Comparison of ENCODE assay signal across 1 cellular context in the genomic region with DNA sequence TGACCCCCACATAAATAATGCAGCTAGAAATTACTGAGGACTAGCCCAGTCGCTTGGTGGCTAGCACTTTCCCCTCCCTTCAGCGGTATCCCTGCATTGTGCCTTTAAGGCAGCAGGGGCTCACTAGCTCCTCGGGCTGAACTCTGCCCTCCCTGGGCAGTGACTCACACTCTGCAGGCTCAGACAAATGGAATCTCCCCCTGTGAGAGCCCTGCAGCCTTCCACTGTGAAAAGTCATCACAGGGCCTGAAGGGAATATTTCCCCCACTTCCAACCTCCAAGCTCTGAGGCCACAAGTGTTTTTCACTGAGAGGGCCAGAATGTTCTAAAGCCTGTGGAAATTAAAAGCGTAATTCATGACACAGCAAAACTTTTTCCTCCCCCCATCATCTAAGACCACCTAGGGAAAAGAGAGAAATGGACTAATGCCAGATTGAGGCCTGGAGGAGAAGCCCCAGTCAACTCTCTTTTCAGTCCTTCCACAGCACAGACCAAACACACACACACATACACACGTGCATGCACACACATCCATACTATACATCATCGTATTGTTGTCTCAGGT.
TF ChIP-seq lines count a peak whose summit lies in the region.

No MANE protein-coding gene starts in this region.

TF ChIP-seq in GM12878, 131 proteins besides CTCF, POLR2A, EP300 and RAD21 (continued from another document):
- TF ChIP-seq, protein P1, sequence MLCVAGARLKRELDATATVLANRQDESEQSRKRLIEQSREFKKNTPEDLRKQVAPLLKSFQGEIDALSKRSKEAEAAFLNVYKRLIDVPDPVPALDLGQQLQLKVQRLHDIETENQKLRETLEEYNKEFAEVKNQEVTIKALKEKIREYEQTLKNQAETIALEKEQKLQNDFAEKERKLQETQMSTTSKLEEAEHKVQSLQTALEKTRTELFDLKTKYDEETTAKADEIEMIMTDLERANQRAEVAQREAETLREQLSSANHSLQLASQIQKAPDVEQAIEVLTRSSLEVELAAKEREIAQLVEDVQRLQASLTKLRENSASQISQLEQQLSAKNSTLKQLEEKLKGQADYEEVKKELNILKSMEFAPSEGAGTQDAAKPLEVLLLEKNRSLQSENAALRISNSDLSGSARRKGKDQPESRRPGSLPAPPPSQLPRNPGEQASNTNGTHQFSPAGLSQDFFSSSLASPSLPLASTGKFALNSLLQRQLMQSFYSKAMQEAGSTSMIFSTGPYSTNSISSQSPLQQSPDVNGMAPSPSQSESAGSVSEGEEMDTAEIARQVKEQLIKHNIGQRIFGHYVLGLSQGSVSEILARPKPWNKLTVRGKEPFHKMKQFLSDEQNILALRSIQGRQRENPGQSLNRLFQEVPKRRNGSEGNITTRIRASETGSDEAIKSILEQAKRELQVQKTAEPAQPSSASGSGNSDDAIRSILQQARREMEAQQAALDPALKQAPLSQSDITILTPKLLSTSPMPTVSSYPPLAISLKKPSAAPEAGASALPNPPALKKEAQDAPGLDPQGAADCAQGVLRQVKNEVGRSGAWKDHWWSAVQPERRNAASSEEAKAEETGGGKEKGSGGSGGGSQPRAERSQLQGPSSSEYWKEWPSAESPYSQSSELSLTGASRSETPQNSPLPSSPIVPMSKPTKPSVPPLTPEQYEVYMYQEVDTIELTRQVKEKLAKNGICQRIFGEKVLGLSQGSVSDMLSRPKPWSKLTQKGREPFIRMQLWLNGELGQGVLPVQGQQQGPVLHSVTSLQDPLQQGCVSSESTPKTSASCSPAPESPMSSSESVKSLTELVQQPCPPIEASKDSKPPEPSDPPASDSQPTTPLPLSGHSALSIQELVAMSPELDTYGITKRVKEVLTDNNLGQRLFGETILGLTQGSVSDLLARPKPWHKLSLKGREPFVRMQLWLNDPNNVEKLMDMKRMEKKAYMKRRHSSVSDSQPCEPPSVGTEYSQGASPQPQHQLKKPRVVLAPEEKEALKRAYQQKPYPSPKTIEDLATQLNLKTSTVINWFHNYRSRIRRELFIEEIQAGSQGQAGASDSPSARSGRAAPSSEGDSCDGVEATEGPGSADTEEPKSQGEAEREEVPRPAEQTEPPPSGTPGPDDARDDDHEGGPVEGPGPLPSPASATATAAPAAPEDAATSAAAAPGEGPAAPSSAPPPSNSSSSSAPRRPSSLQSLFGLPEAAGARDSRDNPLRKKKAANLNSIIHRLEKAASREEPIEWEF (IDR thresholded peaks at IDR 0.05; ENCODE audit: insufficient replicate concordance, low read depth, low read length), result no peak
- TF ChIP-seq EZH2 (IDR thresholded peaks at IDR 0.05; ENCODE audit: borderline replicate concordance, control insufficient read depth, low read depth, low read length) (no peak), TCF3 (IDR thresholded peaks at IDR 0.05; ENCODE audit: borderline replicate concordance, insufficient read depth, low read depth, low read length) (no peak)
TF ChIP-seq in GM12878: peak in this region for 0.
